ENCODE assay signal across 29 cellular contexts in genomic region chr9:124557895-124558294, GRCh38. TPM values are rescaled to one million over a fixed set of nuclear protein-coding genes. Genes with fewer than 3 reads are reported as not detected.
DNase-seq lines count a peak whose midpoint lies in the region; ATAC-seq, FAIRE-seq and TF ChIP-seq lines count a peak whose summit lies in the region.
"Had no signal": no experiment of that assay in that cellular context is flagged by ENCODE, and none has a peak within 500 bp of the region (broad histone marks: within the 10 kb centered on the region; RNA-seq: fewer than 3 reads in every experiment).

No MANE protein-coding gene starts in this region.

- ATAC-seq in IMR-90 (ENCODE audit: low read depth): no peak
- ATAC-seq: GM12878 had no signal

- no peak overlapping the region for H3K56ac ChIP-seq in IMR-90 (ENCODE audit: extremely low read depth, insufficient read depth, low read length)

- peak; percentile 63 for FAIRE-seq in RCC 7860 (lab: Jason Lieb, UNC)
- FAIRE-seq: A204.1, GM12878, GM12892, GM18507 had no signal

- CTCF ChIA-PET in IMR-90 (lab: Yijun Ruan, JAX): interaction anchor here (0.7 to 1.1 kb wide), 3 partner anchors 15 to 59 kb away, joined by 3 read pairs; no protein-coding TSS in a partner anchor

- peaks cover 7% of the 10 kb centered on the region for H3K9me1 ChIP-seq in IMR-90 (ENCODE audit: insufficient read depth, low read length)

- no peak overlapping the region for H3K4me2 ChIP-seq in IMR-90 (ENCODE audit: low read depth, low read length)

- no peak overlapping the region for H4K8ac ChIP-seq in IMR-90 (ENCODE audit: low read depth in 2 of 2, low read length in 2 of 2)

- no peak overlapping the region for H2BK120ac ChIP-seq in IMR-90 (ENCODE audit: low read depth, low read length)

- WGBS in IMR-90 (ENCODE audit: extremely low coverage in 2 of 2, insufficient read length in 1 of 2), 2 experiments: 100% methylated on average over 2 of the region's 3 CpGs; no CpG with 5 or more reads in 1 of the 2 experiments

- H3K9me3 Mint-ChIP-seq in progenitor cell of endocrine pancreas (ENCODE audit: low read depth): no peaks in the 10 kb centered on the region
- H3K9me3 Mint-ChIP-seq in chondrocyte (ENCODE audit: low read depth): no peaks in the 10 kb centered on the region
- H3K9me3 Mint-ChIP-seq: CD14-positive monocyte; CD4-positive, alpha-beta memory T cell; CD4-positive, CD25-positive, alpha-beta regulatory T cell; CD8-positive, alpha-beta memory T cell had no signal

- H2BK5ac ChIP-seq in IMR-90 (ENCODE audit: low read depth, low read length, poor library complexity, severe bottlenecking): no peak overlapping the region

- H4K5ac ChIP-seq in IMR-90 (ENCODE audit: low read depth, low read length): no peak overlapping the region

- H3K36me3 Mint-ChIP-seq in progenitor cell of endocrine pancreas (ENCODE audit: insufficient read depth) (no peaks in the 10 kb centered on the region), chondrocyte (ENCODE audit: low read depth) (no peaks in the 10 kb centered on the region)
- H3K36me3 Mint-ChIP-seq: CD4-positive, alpha-beta memory T cell; CD4-positive, CD25-positive, alpha-beta regulatory T cell; CD8-positive, alpha-beta memory T cell had no signal

- intact Hi-C loops in IMR-90 (cut with micrococcal nuclease): no loop called here

- in situ Hi-C loops in IMR-90 (cut with MboI; ENCODE audit: low sequenced_read_pairs): no loop called here

- H3K4me1 ChIP-seq in IMR-90 (ENCODE audit: control insufficient read depth, insufficient read depth, low read length): peaks cover 10% of the 10 kb centered on the region
- H3K4me1 ChIP-seq: BE2C had no signal

- POLR2A ChIA-PET in IMR-90 (lab: Charles Lee; ENCODE audit: unreplicated experiment): no interaction called here

- no peak overlapping the region for H3K4ac ChIP-seq in IMR-90 (ENCODE audit: low read depth, low read length)

- DNase-seq in IMR-90: no peak
- DNase-seq in RCC 7860 (ENCODE audit: low spot score): no peak
- DNase-seq in progenitor cell of endocrine pancreas (ENCODE audit: low spot score, unreplicated experiment): no peak
- DNase-seq in superior temporal gyrus (ENCODE audit: extremely low spot score): no peak
- DNase-seq in chondrocyte (ENCODE audit: low spot score): no peak
- DNase-seq: 8988T; ACHN; BE2C; C1 segment of cervical spinal cord; CD4-positive, alpha-beta memory T cell; CD4-positive, CD25-positive, alpha-beta regulatory T cell; CD8-positive, alpha-beta memory T cell; COR-L47; DMS 273 treated with DMSO at 0.1 percent for 48 hours; DMS153; DMS53; DMS79; DND-41; EL; GDM1 had no signal

- no peak overlapping the region; the same call in 1 of the 2 replicates for H2AK5ac ChIP-seq in IMR-90 (ENCODE audit: low read depth, low read length)

- no TSS peak for BruUV-seq in IMR-90 (replicated peaks; lab: Mats Ljungman, UMichigan)

- H3K9me3 ChIP-seq in IMR-90 (ENCODE audit: control insufficient read depth, insufficient read depth, low read length): no peaks in the 10 kb centered on the region
- H3K9me3 ChIP-seq: BE2C, BLaER1 had no signal

- 0 out of 2 replicates have a peak overlapping the region, but pooled peaks have one; percentile 9 for H3K14ac ChIP-seq in IMR-90 (replicated peaks; ENCODE audit: low read depth, low read length)

- H3K79me1 ChIP-seq in IMR-90 (ENCODE audit: low read depth in 1 of 2, low read length in 2 of 2): no peaks in the 10 kb centered on the region

- no peak for TF ChIP-seq RAD21 in IMR-90 (IDR thresholded peaks at IDR 0.05; ENCODE audit: low read length)

- H3K36me3 ChIP-seq in IMR-90 (ENCODE audit: control insufficient read depth, insufficient read depth, low read length): no peaks in the 10 kb centered on the region
- H3K36me3 ChIP-seq: BE2C, BLaER1 had no signal

- H3K4me3 Mint-ChIP-seq in progenitor cell of endocrine pancreas (ENCODE audit: low read depth) (no peak overlapping the region), chondrocyte (ENCODE audit: unreplicated experiment) (no peak overlapping the region)
- H3K4me3 Mint-ChIP-seq: CD14-positive monocyte; CD4-positive, alpha-beta memory T cell; CD8-positive, alpha-beta memory T cell had no signal

- no peak overlapping the region for H3K9ac ChIP-seq in IMR-90 (ENCODE audit: low read depth, low read length)
- H3K9ac ChIP-seq: BLaER1 had no signal

- H3K27ac ChIP-seq in IMR-90 (ENCODE audit: insufficient read depth, low read length): no peak overlapping the region
- H3K27ac ChIP-seq: BLaER1 had no signal

- no peak overlapping the region for H2AFZ ChIP-seq in IMR-90 (replicated peaks; ENCODE audit: low read length, poor library complexity)

- H2BK15ac ChIP-seq in IMR-90 (ENCODE audit: low read depth, low read length): no peak overlapping the region

- dilution Hi-C loops in IMR-90 (cut with HindIII; ENCODE audit: low sequenced_read_pairs, unreplicated experiment): no loop called here

- H4K20me1 ChIP-seq in IMR-90 (ENCODE audit: insufficient read depth, low read length): no peaks in the 10 kb centered on the region
- H4K20me1 ChIP-seq: BLaER1 had no signal

- TF ChIP-seq CTCF in IMR-90 (conservative IDR thresholded peaks at IDR 0.05; ENCODE audit: low read depth, low read length) (no peak), progenitor cell of endocrine pancreas (IDR thresholded peaks at IDR 0.05; ENCODE audit: unreplicated experiment) (no peak), chondrocyte (IDR thresholded peaks at IDR 0.05) (no peak)

- TF ChIP-seq POLR2A in IMR-90 (IDR thresholded peaks at IDR 0.05; ENCODE audit: low read depth, low read length): no peak

- H3K27me3 ChIP-seq in IMR-90 (ENCODE audit: control insufficient read depth, insufficient read depth, low read length): no peaks in the 10 kb centered on the region
- H3K27me3 ChIP-seq: BE2C, BLaER1 had no signal

- H3K18ac ChIP-seq in IMR-90 (ENCODE audit: low read depth, low read length): no peak overlapping the region

- no peaks in the 10 kb centered on the region for H3K27me3 Mint-ChIP-seq in progenitor cell of endocrine pancreas
- H3K27me3 Mint-ChIP-seq in chondrocyte (ENCODE audit: low read depth): no peaks in the 10 kb centered on the region

- no peak overlapping the region for H3K4me3 ChIP-seq in IMR-90 (ENCODE audit: insufficient read depth, low read depth, low read length)
- H3K4me3 ChIP-seq: BLaER1, GM12878 had no signal

- H4K91ac ChIP-seq in IMR-90 (ENCODE audit: insufficient read depth, low read depth, low read length): no peak overlapping the region

- H2AK9ac ChIP-seq in IMR-90 (replicated peaks; ENCODE audit: low read depth, low read length, poor library complexity): no peak overlapping the region

- H3K27ac Mint-ChIP-seq in progenitor cell of endocrine pancreas: peak overlapping the region; percentile 30
- no peak overlapping the region for H3K27ac Mint-ChIP-seq in chondrocyte (ENCODE audit: unreplicated experiment)
- H3K27ac Mint-ChIP-seq: CD14-positive monocyte; CD4-positive, alpha-beta memory T cell; CD4-positive, CD25-positive, alpha-beta regulatory T cell had no signal

- no peak overlapping the region for H3K23ac ChIP-seq in IMR-90 (ENCODE audit: low read depth, low read length)

- H2BK20ac ChIP-seq in IMR-90 (ENCODE audit: low read depth, low read length): no peak overlapping the region

- H3K4me1 Mint-ChIP-seq in progenitor cell of endocrine pancreas (ENCODE audit: low read depth) (peaks cover 27% of the 10 kb centered on the region), chondrocyte (ENCODE audit: low read depth) (peaks cover 7% of the 10 kb centered on the region)
- H3K4me1 Mint-ChIP-seq: CD4-positive, alpha-beta memory T cell; CD4-positive, CD25-positive, alpha-beta regulatory T cell; CD8-positive, alpha-beta memory T cell had no signal

TF ChIP-seq in IMR-90, 13 proteins besides CTCF, POLR2A, EP300 and RAD21:
- no peak for TF ChIP-seq MAZ (IDR thresholded peaks at IDR 0.05; ENCODE audit: borderline replicate concordance, low read depth, low read length)

RNA-seq across cellular contexts. Expression of gene NR5A1, which starts 50.7 kb away (rescaled TPM):
- not detected in 2 replicates for total RNA-seq in IMR-90 (2012; rRNA removed)
- polyA plus RNA-seq in IMR-90 (2012; rRNA removed): not detected in 2 replicates
- not detected in 2 replicates for polyA plus RNA-seq in IMR-90 (2012; cell fraction: cytosol; rRNA removed)
- not detected in 2 replicates for polyA plus RNA-seq in IMR-90 (2012; cell fraction: nucleus; rRNA removed; ENCODE audit: low replicate concordance)
- total RNA-seq in progenitor cell of endocrine pancreas: 0.36 and 0.49 TPM in 2 replicates
- total RNA-seq in chondrocyte: not detected in 3 replicates
- total RNA-seq: A673; CD4-positive, alpha-beta memory T cell; CD4-positive, CD25-positive, alpha-beta regulatory T cell; CD8-positive, alpha-beta memory T cell; Daoy had no signal
- polyA plus RNA-seq: AG04450; CD14-positive monocyte; CD4-positive, alpha-beta memory T cell; CD4-positive, CD25-positive, alpha-beta regulatory T cell; CD8-positive, alpha-beta memory T cell had no signal
